In the genomic region with DNA sequence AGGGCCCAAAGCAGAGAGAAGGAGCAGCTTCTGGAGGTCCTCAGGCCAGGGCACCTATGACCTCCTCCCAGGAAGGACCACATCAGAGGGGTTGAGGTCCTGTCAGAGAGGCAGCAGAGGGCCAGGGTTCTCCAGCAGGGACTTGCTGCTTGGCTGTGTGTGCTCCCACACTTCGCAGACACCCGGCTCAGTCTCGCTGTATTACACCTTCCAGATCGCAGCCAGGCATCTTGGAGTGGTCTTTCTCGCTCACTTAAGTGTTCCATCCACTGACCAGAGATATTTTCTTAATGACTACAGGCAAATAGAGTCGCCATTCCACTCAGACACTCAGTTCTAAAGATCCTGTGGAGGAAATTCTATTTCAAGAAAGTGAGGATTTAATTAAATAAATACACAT, we compare ENCODE assay signal across 21 cellular contexts.
"Had no signal": no experiment of that assay in that cellular context is flagged by ENCODE, and none has a peak within 500 bp of the region (broad histone marks: within the 10 kb centered on the region; RNA-seq: fewer than 3 reads in every experiment).

No MANE protein-coding gene starts in this region.

- H3K27me3 ChIP-seq: colonic mucosa, gastrocnemius medialis had no signal

- H3K27ac Mint-ChIP-seq: dendritic cell treated with granulocyte-macrophage colony-stimulating factor and Interleukin-4, amounts not matched to agents 40 ng/mL and 50 ng/mL, for 4 days; effector memory CD8-positive, alpha-beta T cell; endodermal cell; mesothelial cell of epicardium had no signal

- H3K36me3 ChIP-seq: colonic mucosa, gastrocnemius medialis, heart right ventricle, left lung, lower lobe of right lung had no signal

- H3K36me3 Mint-ChIP-seq: mesothelial cell of epicardium had no signal

- H3K4me3 ChIP-seq: colonic mucosa, gastrocnemius medialis, heart right ventricle, left lung, lower lobe of right lung had no signal

- H3K27ac ChIP-seq: colonic mucosa, epithelial cell of prostate, gastrocnemius medialis, heart right ventricle, left lung, lower lobe of right lung had no signal

- H3K4me1 Mint-ChIP-seq: mesothelial cell of epicardium had no signal

- H3K9me3 ChIP-seq: colonic mucosa, gastrocnemius medialis, lower lobe of right lung had no signal

- DNase-seq: cerebellar nuclear complex; colonic mucosa; cortex of kidney; effector CD8-positive, alpha-beta T cell; effector memory CD8-positive, alpha-beta T cell; endodermal cell; erythroblast; foreskin fibroblast; foreskin melanocyte; gastrocnemius medialis; glutamatergic neuron; heart right ventricle; hippocampal formation; left cardiac atrium; left lung; left ventricle myocardium superior; lower lobe of right lung; mesenchymal stem cell had no signal

- H3K4me1 ChIP-seq: colonic mucosa, gastrocnemius medialis, heart right ventricle, left lung, lower lobe of right lung had no signal

- H3K4me3 Mint-ChIP-seq: dendritic cell treated with granulocyte-macrophage colony-stimulating factor and Interleukin-4, amounts not matched to agents 40 ng/mL and 50 ng/mL, for 4 days; effector memory CD8-positive, alpha-beta T cell; endodermal cell; mesothelial cell of epicardium had no signal
